Comparison of ENCODE assay signal across 14 cellular contexts in genomic region chr15:64444836-64445235, GRCh38. TPM values are rescaled to one million over a fixed set of nuclear protein-coding genes. Genes with fewer than 3 reads are reported as not detected.
DNase-seq lines count a peak whose midpoint lies in the region; ATAC-seq and TF ChIP-seq lines count a peak whose summit lies in the region.
"Had no signal": no experiment of that assay in that cellular context is flagged by ENCODE, and none has a peak within 500 bp of the region (broad histone marks: within the 10 kb centered on the region; RNA-seq: fewer than 3 reads in every experiment).

No MANE protein-coding gene starts in this region.

- H3K36me3 Mint-ChIP-seq in MCF 10A (ENCODE audit: insufficient read depth, unreplicated experiment) (peaks cover 32% of the 10 kb centered on the region), type B pancreatic cell (peaks cover 25% of the 10 kb centered on the region)

- H3K4me3 ChIP-seq in breast epithelium (no peak overlapping the region), SJSA1 (no peak overlapping the region)
- H3K4me3 ChIP-seq: transverse colon had no signal

- H3K4me1 ChIP-seq in breast epithelium = peaks cover 3 to 4% of the 10 kb centered on the region in 2 donors
- peaks cover 20% of the 10 kb centered on the region for H3K4me1 ChIP-seq in SJSA1 (replicated peaks)

- H3K9me3 ChIP-seq in breast epithelium (no peaks in the 10 kb centered on the region), SJSA1 (replicated peaks) (no peaks in the 10 kb centered on the region)
- H3K9me3 ChIP-seq: transverse colon had no signal

- no peak for TF ChIP-seq CTCF in MCF 10A (IDR thresholded peaks at IDR 0.05; ENCODE audit: unreplicated experiment)
- no peak for TF ChIP-seq CTCF in breast epithelium (IDR thresholded peaks at IDR 0.05)
- no peak for TF ChIP-seq CTCF in type B pancreatic cell (conservative IDR thresholded peaks at IDR 0.05)

- POLR2A ChIA-PET in MCF 10A (lab: Yijun Ruan, JAX) = interaction anchor here (0.5 to 3.3 kb wide), 8 partner anchors 12 to 806 kb away, joined by 3 to 26 read pairs (median 4); partner anchors contain the start of genes PPIB, TRIP4 and ZNF609

- H3K27me3 Mint-ChIP-seq in MCF 10A (ENCODE audit: insufficient read depth, unreplicated experiment) (no peaks in the 10 kb centered on the region), type B pancreatic cell (no peaks in the 10 kb centered on the region)
- H3K27me3 Mint-ChIP-seq: brain had no signal

- H3K27ac ChIP-seq in breast epithelium = peak overlapping the region in 1 of 2 donors; percentile 72
- peak overlapping the region; percentile 71 for H3K27ac ChIP-seq in SJSA1
- H3K27ac ChIP-seq in epithelial cell of prostate = peak overlapping the region; percentile 76
- H3K27ac ChIP-seq: foreskin keratinocyte had no signal

- H3K36me3 ChIP-seq in breast epithelium (no peaks in the 10 kb centered on the region), SJSA1 (peaks cover 32% of the 10 kb centered on the region)

- ATAC-seq in GM19351 (IDR thresholded peaks at IDR 0.05; ENCODE audit: unreplicated experiment) (no peak), GM18873 (IDR thresholded peaks at IDR 0.05; ENCODE audit: low FRiP score, unreplicated experiment) (no peak)

- DNase-seq in MCF 10A (ENCODE audit: unreplicated experiment) (no peak), breast epithelium (ENCODE audit: low spot score in 2 of 2) (no peak), SJSA1 (ENCODE audit: low read depth in 1 of 2, low spot score in 2 of 2) (no peak), epithelial cell of prostate (ENCODE audit: low read depth, low spot score) (no peak), type B pancreatic cell (ENCODE audit: extremely low spot score, unreplicated experiment) (no peak), NCI-H510A (lab: John Stamatoyannopoulos, UW) (no peak)
- DNase-seq: mesendoderm, NCI-H2081 treated with DMSO at 0.1 percent for 48 hours, SHP77, transverse colon had no signal

- H3K4me3 Mint-ChIP-seq in MCF 10A (ENCODE audit: unreplicated experiment) (peak overlapping the region; percentile 67), type B pancreatic cell (peak overlapping the region; percentile 79)
- H3K4me3 Mint-ChIP-seq: brain had no signal

- TSS peak; percentile 69 for BruUV-seq in MCF 10A (replicated peaks; lab: Mats Ljungman, UMichigan)

- CTCF ChIA-PET in MCF 10A (lab: Yijun Ruan, JAX) = interaction anchor here (1.2 to 1.5 kb wide), 2 partner anchors 37 to 207 kb away, joined by 5 to 6 read pairs; no protein-coding TSS in a partner anchor

- intact Hi-C loops in MCF 10A (cut with micrococcal nuclease) = no loop called here
- intact Hi-C loops in breast epithelium (cut with DNase I; ENCODE audit: low total_unique reads) = no loop called here

- H3K4me1 Mint-ChIP-seq in MCF 10A (ENCODE audit: insufficient read depth, unreplicated experiment) = peaks cover 26% of the 10 kb centered on the region
- peaks cover 17% of the 10 kb centered on the region for H3K4me1 Mint-ChIP-seq in type B pancreatic cell (ENCODE audit: unreplicated experiment)

- H3K27me3 ChIP-seq in breast epithelium = no peaks in the 10 kb centered on the region
- H3K27me3 ChIP-seq in SJSA1 (replicated peaks) = no peaks in the 10 kb centered on the region
- H3K27me3 ChIP-seq: foreskin keratinocyte, transverse colon had no signal

- H3K9me3 Mint-ChIP-seq in MCF 10A (ENCODE audit: unreplicated experiment) = no peaks in the 10 kb centered on the region
- H3K9me3 Mint-ChIP-seq in type B pancreatic cell = no peaks in the 10 kb centered on the region
- H3K9me3 Mint-ChIP-seq: brain had no signal

- no peak for TF ChIP-seq POLR2A in breast epithelium (IDR thresholded peaks at IDR 0.05)

- H3K27ac Mint-ChIP-seq in MCF 10A (ENCODE audit: low read depth, unreplicated experiment) (peak overlapping the region; percentile 80), type B pancreatic cell (peak overlapping the region; percentile 89)

RNA-seq across cellular contexts. Expression of gene ZNF609, which starts 15.5 kb away (rescaled TPM):
- total RNA-seq in MCF 10A (2022) (45.0 and 49.0 TPM in 2 replicates), breast epithelium (10 to 100 TPM; 22.9 to 32.1 (median 29.2) TPM), type B pancreatic cell (ENCODE audit: low replicate concordance) (51.5 and 53.1 TPM in 2 replicates)
- total RNA-seq in SJSA1 (2014; rRNA removed; shearing (Covaris generic)) = 11.2 and 17.7 TPM in 2 replicates

RNA-seq across cellular contexts. Expression of gene TRIP4, which starts 57.2 kb away (rescaled TPM):
- total RNA-seq in MCF 10A (2022) = 19.8 and 26.0 TPM in 2 replicates
- 10 to 100 TPM; 11.8 to 17.1 (median 16.1) TPM for total RNA-seq in breast epithelium
- total RNA-seq in SJSA1 (2014; rRNA removed; shearing (Covaris generic)) = 10.5 and 14.5 TPM in 2 replicates
- total RNA-seq in type B pancreatic cell (ENCODE audit: low replicate concordance) = 21.1 and 22.4 TPM in 2 replicates
